ENCODE assay signal across 1 cellular context in genomic region chr1:52534928-52535764, GRCh38.
TF ChIP-seq lines count a peak whose summit lies in the region.

No MANE protein-coding gene starts in this region.

TF ChIP-seq in K562, 482 proteins besides CTCF, POLR2A, EP300 and RAD21 (continued from another document and continues in another):
- TF ChIP-seq NCOA1 (IDR thresholded peaks at IDR 0.05; ENCODE audit: low read depth) (no peak), KLF16 (IDR thresholded peaks at IDR 0.05) (no peak), KDM4B (IDR thresholded peaks at IDR 0.05; ENCODE audit: borderline replicate concordance in 2 of 2, low read depth in 1 of 2) (no peak), SP2 (IDR thresholded peaks at IDR 0.05; ENCODE audit: extremely low read depth, low read depth, low read length, poor library complexity, severe bottlenecking) (no peak), KAT2B (IDR thresholded peaks at IDR 0.05; ENCODE audit: low read depth, low read length) (no peak), ZNF224 (CRISPR knock-in tag; IDR thresholded peaks at IDR 0.05) (no peak), PRDM10 (IDR thresholded peaks at IDR 0.05; ENCODE audit: partially characterized antibody) (no peak), ZNF143 (CRISPR knock-in tag; IDR thresholded peaks at IDR 0.05) (no peak), NUFIP1 (IDR thresholded peaks at IDR 0.05; ENCODE audit: partially characterized antibody) (no peak), ZNF696 (CRISPR knock-in tag; conservative IDR thresholded peaks at IDR 0.05) (no peak), TAF7 (tag; IDR thresholded peaks at IDR 0.05) (no peak), HDAC1 (IDR thresholded peaks at IDR 0.05) (no peak), CEBPZ (IDR thresholded peaks at IDR 0.05; ENCODE audit: borderline replicate concordance, low read depth, low read length) (no peak), C11orf30 (IDR thresholded peaks at IDR 0.05; ENCODE audit: low read depth) (peak; percentile 83), PRMT5 (CRISPR knock-in tag; IDR thresholded peaks at IDR 0.05) (no peak), MNT (conservative IDR thresholded peaks at IDR 0.05) (no peak), NR0B1 (IDR thresholded peaks at IDR 0.05; ENCODE audit: partially characterized antibody) (no peak), ZNF12 (CRISPR knock-in tag; IDR thresholded peaks at IDR 0.05) (no peak), ETV6 (IDR thresholded peaks at IDR 0.05; ENCODE audit: borderline replicate concordance in 1 of 2, low read depth in 2 of 2, low read length in 1 of 2) (no peak), ETV6 (CRISPR knock-in tag; IDR thresholded peaks at IDR 0.05; ENCODE audit: borderline replicate concordance) (no peak), DPF2 (IDR thresholded peaks at IDR 0.05) (peak; percentile 78), PHF21A (IDR thresholded peaks at IDR 0.05; ENCODE audit: borderline replicate concordance, low read depth) (no peak), ZNF518B (CRISPR knock-in tag; IDR thresholded peaks at IDR 0.05) (no peak), ERF (CRISPR knock-in tag; IDR thresholded peaks at IDR 0.05) (no peak), ELF1 (tag; IDR thresholded peaks at IDR 0.05) (no peak), HEY1 (CRISPR knock-in tag; IDR thresholded peaks at IDR 0.05; ENCODE audit: borderline replicate concordance) (no peak), FOXA1 (IDR thresholded peaks at IDR 0.05; ENCODE audit: borderline replicate concordance) (no peak), ZNF592 (IDR thresholded peaks at IDR 0.05) (0 out of 2 replicates have a peak, but pooled peaks have one; percentile 24), EHMT2 (IDR thresholded peaks at IDR 0.05) (no peak; the same call in 1 of the 2 replicates), TAF1 (IDR thresholded peaks at IDR 0.05; ENCODE audit: control insufficient read depth, extremely low read depth, insufficient read depth, low read length, severe bottlenecking) (no peak), SAFB2 (IDR thresholded peaks at IDR 0.05; ENCODE audit: borderline replicate concordance, low read depth, low read length, severe bottlenecking) (no peak), ZNF316 (IDR thresholded peaks at IDR 0.05) (peak; percentile 81), ARID4B (CRISPR knock-in tag; IDR thresholded peaks at IDR 0.05) (no peak), MAFG (tag; conservative IDR thresholded peaks at IDR 0.05) (peak; percentile 76), PHTF2 (CRISPR knock-in tag; IDR thresholded peaks at IDR 0.05) (no peak), TEAD1 (CRISPR knock-in tag; IDR thresholded peaks at IDR 0.05) (no peak), SMARCC2 (IDR thresholded peaks at IDR 0.05; ENCODE audit: low read depth) (no peak), KAT8 (IDR thresholded peaks at IDR 0.05; ENCODE audit: low read depth) (no peak)
